Comparison of ENCODE assay signal across 1 cellular context in the genomic region with DNA sequence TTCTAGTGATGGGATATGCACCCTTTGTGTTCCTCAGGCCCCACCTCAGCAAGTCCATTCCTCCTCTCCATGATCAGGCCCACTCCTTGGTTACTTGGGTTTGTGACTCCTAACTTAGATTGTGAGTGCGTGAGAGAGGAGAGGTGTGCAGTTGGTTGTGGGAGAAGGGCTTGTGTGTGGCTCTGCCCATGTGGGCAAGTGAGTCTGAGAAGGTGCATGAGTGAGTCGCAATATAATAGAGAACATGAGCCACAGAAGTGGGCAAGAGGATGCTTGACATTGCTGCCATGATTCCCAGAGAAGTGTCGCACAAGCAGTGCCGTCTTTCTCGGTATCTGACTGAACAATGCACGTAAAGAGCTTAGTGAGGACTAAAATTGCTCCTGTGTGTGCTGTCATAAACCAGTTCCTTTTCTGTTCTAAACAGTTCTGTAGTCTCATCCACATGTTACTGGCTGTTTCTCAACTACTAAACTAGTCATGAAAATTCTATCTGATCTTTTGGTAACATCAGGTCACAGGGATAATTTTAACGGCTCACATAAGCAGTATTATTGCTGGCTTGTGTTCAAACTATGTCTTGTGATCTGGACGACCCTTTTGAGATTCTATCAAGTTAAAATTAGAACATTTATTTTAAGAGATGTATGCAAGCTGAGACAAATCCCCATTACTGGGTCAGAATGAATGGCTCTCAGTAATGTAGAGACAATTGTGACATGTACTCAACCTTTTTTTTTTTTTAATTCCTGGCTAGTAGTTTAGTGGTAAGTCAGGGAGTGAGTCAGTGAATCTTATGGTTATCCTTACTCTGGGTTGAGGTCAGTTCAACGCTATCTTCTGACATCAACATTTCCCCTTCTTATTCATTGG.
TF ChIP-seq lines count a peak whose summit lies in the region.

No MANE protein-coding gene starts in this region.

TF ChIP-seq in WTC11, 78 proteins besides CTCF, POLR2A, EP300 and RAD21 (continued from another document):
- TF ChIP-seq, protein P1, sequence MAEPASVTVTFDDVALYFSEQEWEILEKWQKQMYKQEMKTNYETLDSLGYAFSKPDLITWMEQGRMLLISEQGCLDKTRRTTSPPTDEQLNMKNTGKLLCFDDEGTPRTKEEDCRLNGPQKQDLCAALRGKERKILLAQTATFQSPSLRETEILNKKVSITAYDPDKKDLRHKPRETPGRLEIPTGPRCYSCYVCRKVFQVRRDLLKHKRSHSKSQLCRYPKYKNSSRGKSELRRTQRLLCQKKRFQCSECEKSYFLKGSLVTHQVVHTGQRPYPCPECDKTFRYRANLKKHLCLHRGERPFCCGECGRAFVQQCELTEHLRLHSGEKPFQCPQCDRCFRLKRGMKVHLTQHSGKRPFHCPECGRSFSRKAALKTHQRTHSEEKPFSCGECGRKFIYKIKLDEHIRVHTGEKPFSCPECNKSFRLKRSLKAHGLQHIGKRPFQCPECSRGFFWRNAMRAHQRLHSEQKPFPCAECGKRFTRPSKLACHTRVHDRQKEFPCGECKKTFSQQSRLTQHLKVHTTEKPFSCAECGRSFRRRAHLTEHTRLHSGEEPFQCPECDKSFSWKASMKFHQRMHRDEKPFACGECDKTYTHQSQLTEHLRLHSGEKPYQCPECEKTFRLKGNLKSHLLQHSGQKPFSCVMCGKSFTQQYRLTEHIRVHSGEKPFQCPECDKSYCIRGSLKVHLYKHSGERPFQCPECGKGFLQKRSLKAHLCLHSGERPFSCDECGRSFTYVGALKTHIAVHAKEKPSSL (CRISPR knock-in tag; conservative IDR thresholded peaks at IDR 0.05): no peak
- TF ChIP-seq, protein P2, sequence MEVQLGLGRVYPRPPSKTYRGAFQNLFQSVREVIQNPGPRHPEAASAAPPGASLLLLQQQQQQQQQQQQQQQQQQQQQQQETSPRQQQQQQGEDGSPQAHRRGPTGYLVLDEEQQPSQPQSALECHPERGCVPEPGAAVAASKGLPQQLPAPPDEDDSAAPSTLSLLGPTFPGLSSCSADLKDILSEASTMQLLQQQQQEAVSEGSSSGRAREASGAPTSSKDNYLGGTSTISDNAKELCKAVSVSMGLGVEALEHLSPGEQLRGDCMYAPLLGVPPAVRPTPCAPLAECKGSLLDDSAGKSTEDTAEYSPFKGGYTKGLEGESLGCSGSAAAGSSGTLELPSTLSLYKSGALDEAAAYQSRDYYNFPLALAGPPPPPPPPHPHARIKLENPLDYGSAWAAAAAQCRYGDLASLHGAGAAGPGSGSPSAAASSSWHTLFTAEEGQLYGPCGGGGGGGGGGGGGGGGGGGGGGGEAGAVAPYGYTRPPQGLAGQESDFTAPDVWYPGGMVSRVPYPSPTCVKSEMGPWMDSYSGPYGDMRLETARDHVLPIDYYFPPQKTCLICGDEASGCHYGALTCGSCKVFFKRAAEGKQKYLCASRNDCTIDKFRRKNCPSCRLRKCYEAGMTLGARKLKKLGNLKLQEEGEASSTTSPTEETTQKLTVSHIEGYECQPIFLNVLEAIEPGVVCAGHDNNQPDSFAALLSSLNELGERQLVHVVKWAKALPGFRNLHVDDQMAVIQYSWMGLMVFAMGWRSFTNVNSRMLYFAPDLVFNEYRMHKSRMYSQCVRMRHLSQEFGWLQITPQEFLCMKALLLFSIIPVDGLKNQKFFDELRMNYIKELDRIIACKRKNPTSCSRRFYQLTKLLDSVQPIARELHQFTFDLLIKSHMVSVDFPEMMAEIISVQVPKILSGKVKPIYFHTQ (CRISPR knock-in tag; IDR thresholded peaks at IDR 0.05): no peak
- TF ChIP-seq GRHL2 (CRISPR knock-in tag; IDR thresholded peaks at IDR 0.05; ENCODE audit: insufficient replicate concordance, severe bottlenecking): no peak
